8 cellular contexts compared by ENCODE assay signal in the genomic region with DNA sequence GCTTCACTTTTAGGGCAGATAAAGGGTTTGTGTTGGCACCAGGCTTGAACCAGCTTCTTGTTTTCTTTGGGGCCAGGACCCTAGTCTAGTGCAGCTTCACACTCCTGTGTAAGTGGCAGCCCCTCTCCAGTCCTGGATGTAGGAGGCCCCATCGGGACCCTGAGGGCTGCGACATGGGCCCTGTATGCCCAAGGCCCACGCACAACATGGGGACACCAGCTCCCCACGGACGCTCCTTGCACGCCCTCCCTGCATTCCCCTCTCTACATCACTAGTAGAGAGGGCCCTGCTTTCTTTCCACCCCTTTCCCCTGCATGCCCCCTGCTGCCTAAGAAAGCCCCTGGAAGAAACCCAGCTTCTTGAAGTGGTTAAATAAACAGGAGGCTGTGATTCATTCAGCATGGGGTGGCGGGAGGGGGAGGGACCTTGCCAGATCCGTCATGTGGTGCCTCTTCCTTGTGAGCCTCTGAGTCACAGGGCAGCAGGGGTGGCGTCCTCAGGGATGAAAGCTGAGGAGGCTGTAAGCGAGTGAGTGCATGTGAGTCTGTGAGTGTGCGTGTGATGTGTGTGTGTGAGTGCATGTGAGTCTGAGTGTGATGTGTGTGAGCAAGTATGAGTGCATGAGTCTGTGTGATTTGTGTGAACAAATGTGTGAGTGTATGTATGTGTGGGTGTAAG. TPM values are rescaled to one million over a fixed set of nuclear protein-coding genes. Genes with fewer than 3 reads are reported as not detected.
A peak's percentile ranks its signal among the peaks of the same experiment; 100 is the strongest.
DNase-seq lines count a peak whose midpoint lies in the region; ATAC-seq, FAIRE-seq and TF ChIP-seq lines count a peak whose summit lies in the region.

No MANE protein-coding gene starts in this region.

- peak; percentile 4 for DNase-seq in activated gamma-delta T cell treated with Interleukin-2 at 50 U/mL for 16 hours
- no peak for DNase-seq in activated gamma-delta T cell (lab: John Stamatoyannopoulos, UW)
- peak; percentile 91 for DNase-seq in left cardiac atrium
- peak; percentile 100 for DNase-seq in smooth muscle cell of the brain vasculature (ENCODE audit: low read depth, low spot score)
- DNase-seq in GM12891 (ENCODE audit: insufficient read length, low spot score), result no peak

- no peaks in the 10 kb centered on the region for H3K27me3 Mint-ChIP-seq in activated T-helper 17 cell treated with anti-CD3 and anti-CD28 coated beads, Interleukin-2, amount 50 U/mL, for 72 hours

- no peaks in the 10 kb centered on the region for H3K36me3 Mint-ChIP-seq in activated T-helper 17 cell treated with anti-CD3 and anti-CD28 coated beads, Interleukin-2, amount 50 U/mL, for 72 hours (ENCODE audit: low read depth)

- intact Hi-C loops in left cardiac atrium (cut with DNase I), result loop anchor here (10.0 kb wide), 2 partner anchors 347 to 447 kb away; no protein-coding TSS in a partner anchor

- H3K27ac Mint-ChIP-seq in activated T-helper 17 cell treated with anti-CD3 and anti-CD28 coated beads, Interleukin-2, amount 50 U/mL, for 72 hours, result no peak overlapping the region

- no peak for TF ChIP-seq POLR2A in GM12891 (IDR thresholded peaks at IDR 0.05; ENCODE audit: low read depth, low read length)

- FAIRE-seq in GM12891 (lab: Jason Lieb, UNC), result no peak

- H3K4me1 Mint-ChIP-seq in activated T-helper 17 cell treated with anti-CD3 and anti-CD28 coated beads, Interleukin-2, amount 50 U/mL, for 72 hours, result no peaks in the 10 kb centered on the region

- ATAC-seq in activated T-helper 17 cell treated with anti-CD3 and anti-CD28 coated beads, Interleukin-2, amount 50 U/mL, for 72 hours (replicated peaks), result peak; percentile 94
- peak; percentile 97 to 98 for ATAC-seq in left cardiac atrium
- no peak for ATAC-seq in GM21515 (IDR thresholded peaks at IDR 0.05; ENCODE audit: unreplicated experiment)
- no peak for ATAC-seq in GM21717 (IDR thresholded peaks at IDR 0.05; ENCODE audit: unreplicated experiment)

- no peaks in the 10 kb centered on the region for H3K9me3 Mint-ChIP-seq in activated T-helper 17 cell treated with anti-CD3 and anti-CD28 coated beads, Interleukin-2, amount 50 U/mL, for 72 hours

- no peak overlapping the region for H3K4me3 Mint-ChIP-seq in activated T-helper 17 cell treated with anti-CD3 and anti-CD28 coated beads, Interleukin-2, amount 50 U/mL, for 72 hours

TF ChIP-seq in GM12891, 5 proteins besides CTCF, POLR2A, EP300 and RAD21:
- TF ChIP-seq PAX5 (IDR thresholded peaks at IDR 0.05; ENCODE audit: insufficient read depth, low read length, severe bottlenecking) (no peak), POU2F2 (IDR thresholded peaks at IDR 0.05; ENCODE audit: low read depth, low read length) (no peak), POLR2AphosphoS5 (IDR thresholded peaks at IDR 0.05; ENCODE audit: low read depth, low read length) (no peak), TAF1 (IDR thresholded peaks at IDR 0.05; ENCODE audit: low read depth, low read length) (no peak), SPI1 (IDR thresholded peaks at IDR 0.05; ENCODE audit: low read depth, low read length) (no peak)

RNA-seq across cellular contexts. Expression of gene COPS8, which starts 42.5 kb away (rescaled TPM):
- 10 to 100 TPM; 40.3 to 53.1 TPM for total RNA-seq in activated T-helper 17 cell treated with anti-CD3 and anti-CD28 coated beads, Interleukin-2, amount 50 U/mL, for 72 hours
- 10 to 100 TPM; 66.4 to 77.3 TPM for total RNA-seq in left cardiac atrium
- polyA plus RNA-seq in GM12891 (2012; ENCODE audit: low read depth, missing spikeins), result 37.0 TPM

Comparison
In these comparisons a context has a peak if more than half of its experiments do, and no peak if none do; other contexts are left out.
1. DNase-seq: peak in activated gamma-delta T cell treated with Interleukin-2 at 50 U/mL for 16 hours (single experiment), left cardiac atrium (single experiment) and smooth muscle cell of the brain vasculature (single experiment); none in activated gamma-delta T cell (single experiment) and GM12891 (single experiment).
2. ATAC-seq: peak in activated T-helper 17 cell treated with anti-CD3 and anti-CD28 coated beads, Interleukin-2, amount 50 U/mL, for 72 hours (single experiment) and left cardiac atrium (2 of 2); none in GM21515 (single experiment) and GM21717 (single experiment).